Comparison of ENCODE assay signal across 21 cellular contexts in genomic region chr21:27129215-27129614, GRCh38.
"Had no signal": no experiment of that assay in that cellular context is flagged by ENCODE, and none has a peak within 500 bp of the region (broad histone marks: within the 10 kb centered on the region; RNA-seq: fewer than 3 reads in every experiment).

No MANE protein-coding gene starts in this region.

- H3K27ac ChIP-seq: adrenal gland, cardiac muscle cell, esophagus squamous epithelium, left lung, suprapubic skin, transverse colon had no signal

- H3K27ac Mint-ChIP-seq: activated naive CD4-positive, alpha-beta T cell treated with anti-CD3 and anti-CD28 coated beads, Interleukin-2, amount 50 U/mL, for 24 hours; activated T-cell treated with anti-CD3 and anti-CD28 coated beads, Interleukin-2, amount 50 U/mL, for 72 hours; dendritic cell treated with granulocyte-macrophage colony-stimulating factor and Interleukin-4, amounts not matched to agents 40 ng/mL and 50 ng/mL, for 4 days; nephron progenitor cell; stimulated activated naive CD8-positive, alpha-beta T cell treated with anti-CD3 and anti-CD28 coated beads, Interleukin-15, Interleukin-2, amounts not matched to agents 100 ng/mL and 50 ng/mL, for 24 hours had no signal

- H3K36me3 Mint-ChIP-seq: activated naive CD4-positive, alpha-beta T cell treated with anti-CD3 and anti-CD28 coated beads, Interleukin-2, amount 50 U/mL, for 24 hours had no signal

- H3K36me3 ChIP-seq: adrenal gland, cardiac muscle cell, esophagus squamous epithelium, left lung, suprapubic skin, transverse colon had no signal

- ATAC-seq: activated T-cell treated with anti-CD3 and anti-CD28 coated beads, Interleukin-2, amount 50 U/mL, for 72 hours; left lung had no signal

- H3K4me3 Mint-ChIP-seq: activated naive CD4-positive, alpha-beta T cell treated with anti-CD3 and anti-CD28 coated beads, Interleukin-2, amount 50 U/mL, for 24 hours; activated T-cell treated with anti-CD3 and anti-CD28 coated beads, Interleukin-2, amount 50 U/mL, for 72 hours; dendritic cell treated with granulocyte-macrophage colony-stimulating factor and Interleukin-4, amounts not matched to agents 40 ng/mL and 50 ng/mL, for 4 days; nephron progenitor cell; stimulated activated naive CD8-positive, alpha-beta T cell treated with anti-CD3 and anti-CD28 coated beads, Interleukin-15, Interleukin-2, amounts not matched to agents 100 ng/mL and 50 ng/mL, for 24 hours had no signal

- DNase-seq: activated CD4-positive, alpha-beta T cell treated with anti-CD3 and anti-CD28 coated beads, Interleukin-2, amount 50 U/mL, for 4 hours; activated gamma-delta T cell; activated T-cell treated with anti-CD3 and anti-CD28 coated beads, Interleukin-2, amount 50 U/mL, for 72 hours; adrenal gland; effector memory CD4-positive, alpha-beta T cell; esophagus squamous epithelium; foreskin fibroblast; glutamatergic neuron; hippocampal formation; kidney; left lung; nephron progenitor cell; nucleus accumbens; posterior cingulate gyrus; retina; transverse colon had no signal

- H3K9me3 Mint-ChIP-seq: nephron progenitor cell had no signal

- H3K27me3 Mint-ChIP-seq: activated naive CD4-positive, alpha-beta T cell treated with anti-CD3 and anti-CD28 coated beads, Interleukin-2, amount 50 U/mL, for 24 hours; dendritic cell treated with granulocyte-macrophage colony-stimulating factor and Interleukin-4, amounts not matched to agents 40 ng/mL and 50 ng/mL, for 4 days; stimulated activated naive CD8-positive, alpha-beta T cell treated with anti-CD3 and anti-CD28 coated beads, Interleukin-15, Interleukin-2, amounts not matched to agents 100 ng/mL and 50 ng/mL, for 24 hours had no signal

- H3K9me3 ChIP-seq: adrenal gland, esophagus squamous epithelium, left lung, suprapubic skin, transverse colon had no signal

- H3K4me3 ChIP-seq: adrenal gland, cardiac muscle cell, esophagus squamous epithelium, left lung, suprapubic skin, transverse colon had no signal

- H3K4me1 Mint-ChIP-seq: activated naive CD4-positive, alpha-beta T cell treated with anti-CD3 and anti-CD28 coated beads, Interleukin-2, amount 50 U/mL, for 24 hours had no signal

- H3K27me3 ChIP-seq: adrenal gland, cardiac muscle cell, esophagus squamous epithelium, left lung, suprapubic skin, transverse colon had no signal

- H3K4me1 ChIP-seq: adrenal gland, esophagus squamous epithelium, left lung, suprapubic skin, transverse colon had no signal
